In genomic region chr17:8158267-8159031, GRCh38 we compare ENCODE assay signal across 1 cellular context.
TF ChIP-seq lines count a peak whose summit lies in the region.

No MANE protein-coding gene starts in this region.

TF ChIP-seq in HepG2, 621 proteins besides CTCF, POLR2A, EP300 and RAD21 (continues in another document):
- TF ChIP-seq, protein P1, sequence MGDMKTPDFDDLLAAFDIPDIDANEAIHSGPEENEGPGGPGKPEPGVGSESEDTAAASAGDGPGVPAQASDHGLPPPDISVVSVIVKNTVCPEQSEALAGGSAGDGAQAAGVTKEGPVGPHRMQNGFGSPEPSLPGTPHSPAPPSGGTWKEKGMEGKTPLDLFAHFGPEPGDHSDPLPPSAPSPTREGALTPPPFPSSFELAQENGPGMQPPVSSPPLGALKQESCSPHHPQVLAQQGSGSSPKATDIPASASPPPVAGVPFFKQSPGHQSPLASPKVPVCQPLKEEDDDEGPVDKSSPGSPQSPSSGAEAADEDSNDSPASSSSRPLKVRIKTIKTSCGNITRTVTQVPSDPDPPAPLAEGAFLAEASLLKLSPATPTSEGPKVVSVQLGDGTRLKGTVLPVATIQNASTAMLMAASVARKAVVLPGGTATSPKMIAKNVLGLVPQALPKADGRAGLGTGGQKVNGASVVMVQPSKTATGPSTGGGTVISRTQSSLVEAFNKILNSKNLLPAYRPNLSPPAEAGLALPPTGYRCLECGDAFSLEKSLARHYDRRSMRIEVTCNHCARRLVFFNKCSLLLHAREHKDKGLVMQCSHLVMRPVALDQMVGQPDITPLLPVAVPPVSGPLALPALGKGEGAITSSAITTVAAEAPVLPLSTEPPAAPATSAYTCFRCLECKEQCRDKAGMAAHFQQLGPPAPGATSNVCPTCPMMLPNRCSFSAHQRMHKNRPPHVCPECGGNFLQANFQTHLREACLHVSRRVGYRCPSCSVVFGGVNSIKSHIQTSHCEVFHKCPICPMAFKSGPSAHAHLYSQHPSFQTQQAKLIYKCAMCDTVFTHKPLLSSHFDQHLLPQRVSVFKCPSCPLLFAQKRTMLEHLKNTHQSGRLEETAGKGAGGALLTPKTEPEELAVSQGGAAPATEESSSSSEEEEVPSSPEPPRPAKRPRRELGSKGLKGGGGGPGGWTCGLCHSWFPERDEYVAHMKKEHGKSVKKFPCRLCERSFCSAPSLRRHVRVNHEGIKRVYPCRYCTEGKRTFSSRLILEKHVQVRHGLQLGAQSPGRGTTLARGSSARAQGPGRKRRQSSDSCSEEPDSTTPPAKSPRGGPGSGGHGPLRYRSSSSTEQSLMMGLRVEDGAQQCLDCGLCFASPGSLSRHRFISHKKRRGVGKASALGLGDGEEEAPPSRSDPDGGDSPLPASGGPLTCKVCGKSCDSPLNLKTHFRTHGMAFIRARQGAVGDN (CRISPR knock-in tag; IDR thresholded peaks at IDR 0.05), result peak; percentile 32
- TF ChIP-seq ZNF253 (CRISPR knock-in tag; IDR thresholded peaks at IDR 0.05; ENCODE audit: borderline replicate concordance) (peak; percentile 59; the same call in 1 of the 2 replicates), SPEN (CRISPR knock-in tag; IDR thresholded peaks at IDR 0.05; ENCODE audit: low read depth) (0 out of 2 replicates have a peak, but pooled peaks have one; percentile 24), RBFOX2 (IDR thresholded peaks at IDR 0.05; ENCODE audit: low read depth, low read length) (0 out of 2 replicates have a peak, but pooled peaks have one; percentile 32), NR2F6 (IDR thresholded peaks at IDR 0.05) (peak; percentile 57; the same call in 1 of the 2 replicates), NR2F6 (CRISPR knock-in tag; IDR thresholded peaks at IDR 0.05) (peak; percentile 68), SIN3A (IDR thresholded peaks at IDR 0.05; ENCODE audit: borderline replicate concordance, low read depth, low read length) (0 out of 2 replicates have a peak, but pooled peaks have one; percentile 52), NR2F1 (CRISPR knock-in tag; IDR thresholded peaks at IDR 0.05) (peak in 1 of 2 experiments; percentile 54; a peak in 1 of 4 replicates), GATAD1 (CRISPR knock-in tag; IDR thresholded peaks at IDR 0.05) (no peak), MZF1 (CRISPR knock-in tag; IDR thresholded peaks at IDR 0.05; ENCODE audit: borderline replicate concordance) (no peak), STAG1 (CRISPR knock-in tag; IDR thresholded peaks at IDR 0.05) (peak; percentile 72), RXRA (CRISPR knock-in tag; IDR thresholded peaks at IDR 0.05) (peak; percentile 22; the same call in 1 of the 2 replicates), SCMH1 (CRISPR knock-in tag; IDR thresholded peaks at IDR 0.05; ENCODE audit: borderline replicate concordance) (no peak), ZNF609 (CRISPR knock-in tag; IDR thresholded peaks at IDR 0.05; ENCODE audit: borderline replicate concordance) (no peak), AGO1 (IDR thresholded peaks at IDR 0.05; ENCODE audit: low read depth, low read length, poor library complexity, severe bottlenecking) (no peak), ASH2L (IDR thresholded peaks at IDR 0.05; ENCODE audit: insufficient read length, low read depth, low read length) (peak; percentile 36), ZNF788 (CRISPR knock-in tag; IDR thresholded peaks at IDR 0.05; ENCODE audit: borderline replicate concordance) (0 out of 2 replicates have a peak, but pooled peaks have one; percentile 17), TAF1 (CRISPR knock-in tag; IDR thresholded peaks at IDR 0.05) (no peak), YEATS2 (CRISPR knock-in tag; IDR thresholded peaks at IDR 0.05; ENCODE audit: borderline replicate concordance) (0 out of 2 replicates have a peak, but pooled peaks have one; percentile 44), KAT8 (CRISPR knock-in tag; IDR thresholded peaks at IDR 0.05) (0 out of 2 replicates have a peak, but pooled peaks have one; percentile 32), SAP130 (CRISPR knock-in tag; IDR thresholded peaks at IDR 0.05; ENCODE audit: low read depth) (peak; percentile 64), ZMYM2 (CRISPR knock-in tag; IDR thresholded peaks at IDR 0.05) (0 out of 2 replicates have a peak, but pooled peaks have one; percentile 49), MED1 (CRISPR knock-in tag; IDR thresholded peaks at IDR 0.05) (0 out of 2 replicates have a peak, but pooled peaks have one; percentile 24), SMC3 (IDR thresholded peaks at IDR 0.05; ENCODE audit: low read length) (peak; percentile 80), TBX2 (CRISPR knock-in tag; IDR thresholded peaks at IDR 0.05; ENCODE audit: borderline replicate concordance) (peak; percentile 43; the same call in 1 of the 2 replicates), THRA (CRISPR knock-in tag; IDR thresholded peaks at IDR 0.05; ENCODE audit: borderline replicate concordance) (peak; percentile 69; the same call in 1 of the 2 replicates), ZNF713 (CRISPR knock-in tag; IDR thresholded peaks at IDR 0.05) (no peak), GZF1 (CRISPR knock-in tag; IDR thresholded peaks at IDR 0.05) (0 out of 2 replicates have a peak, but pooled peaks have one; percentile 68), POGZ (CRISPR knock-in tag; IDR thresholded peaks at IDR 0.05) (no peak), ZNF367 (CRISPR knock-in tag; IDR thresholded peaks at IDR 0.05; ENCODE audit: borderline replicate concordance) (no peak), ZSCAN31 (CRISPR knock-in tag; IDR thresholded peaks at IDR 0.05; ENCODE audit: low read depth) (no peak), HOXA3 (CRISPR knock-in tag; IDR thresholded peaks at IDR 0.05) (peak; percentile 33; the same call in 1 of the 2 replicates), ZNF331 (CRISPR knock-in tag; IDR thresholded peaks at IDR 0.05) (peak; percentile 14; the same call in 1 of the 2 replicates), GATAD2A (CRISPR knock-in tag; IDR thresholded peaks at IDR 0.05) (peak; percentile 39; the same call in 1 of the 2 replicates), HMGXB4 (CRISPR knock-in tag; IDR thresholded peaks at IDR 0.05; ENCODE audit: borderline replicate concordance in 1 of 2, low read depth in 1 of 2) (peak; percentile 66 to 70; a peak in 3 of 4 replicates), FOSL2 (CRISPR knock-in tag; IDR thresholded peaks at IDR 0.05) (0 out of 2 replicates have a peak, but pooled peaks have one; percentile 32), ZNF224 (CRISPR knock-in tag; IDR thresholded peaks at IDR 0.05) (no peak), ZNF605 (CRISPR knock-in tag; IDR thresholded peaks at IDR 0.05) (0 out of 2 replicates have a peak, but pooled peaks have one; percentile 59), ZNF879 (CRISPR knock-in tag; IDR thresholded peaks at IDR 0.05) (no peak), ZNF710 (CRISPR knock-in tag; IDR thresholded peaks at IDR 0.05; ENCODE audit: borderline replicate concordance) (no peak)
- TF ChIP-seq, protein P2, sequence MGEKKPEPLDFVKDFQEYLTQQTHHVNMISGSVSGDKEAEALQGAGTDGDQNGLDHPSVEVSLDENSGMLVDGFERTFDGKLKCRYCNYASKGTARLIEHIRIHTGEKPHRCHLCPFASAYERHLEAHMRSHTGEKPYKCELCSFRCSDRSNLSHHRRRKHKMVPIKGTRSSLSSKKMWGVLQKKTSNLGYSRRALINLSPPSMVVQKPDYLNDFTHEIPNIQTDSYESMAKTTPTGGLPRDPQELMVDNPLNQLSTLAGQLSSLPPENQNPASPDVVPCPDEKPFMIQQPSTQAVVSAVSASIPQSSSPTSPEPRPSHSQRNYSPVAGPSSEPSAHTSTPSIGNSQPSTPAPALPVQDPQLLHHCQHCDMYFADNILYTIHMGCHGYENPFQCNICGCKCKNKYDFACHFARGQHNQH (CRISPR knock-in tag; IDR thresholded peaks at IDR 0.05), result 0 out of 2 replicates have a peak, but pooled peaks have one; percentile 25
- TF ChIP-seq, protein P3, sequence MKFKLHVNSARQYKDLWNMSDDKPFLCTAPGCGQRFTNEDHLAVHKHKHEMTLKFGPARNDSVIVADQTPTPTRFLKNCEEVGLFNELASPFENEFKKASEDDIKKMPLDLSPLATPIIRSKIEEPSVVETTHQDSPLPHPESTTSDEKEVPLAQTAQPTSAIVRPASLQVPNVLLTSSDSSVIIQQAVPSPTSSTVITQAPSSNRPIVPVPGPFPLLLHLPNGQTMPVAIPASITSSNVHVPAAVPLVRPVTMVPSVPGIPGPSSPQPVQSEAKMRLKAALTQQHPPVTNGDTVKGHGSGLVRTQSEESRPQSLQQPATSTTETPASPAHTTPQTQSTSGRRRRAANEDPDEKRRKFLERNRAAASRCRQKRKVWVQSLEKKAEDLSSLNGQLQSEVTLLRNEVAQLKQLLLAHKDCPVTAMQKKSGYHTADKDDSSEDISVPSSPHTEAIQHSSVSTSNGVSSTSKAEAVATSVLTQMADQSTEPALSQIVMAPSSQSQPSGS (CRISPR knock-in tag; IDR thresholded peaks at IDR 0.05), result peak; percentile 22; the same call in 1 of the 2 replicates
- TF ChIP-seq, protein P4, sequence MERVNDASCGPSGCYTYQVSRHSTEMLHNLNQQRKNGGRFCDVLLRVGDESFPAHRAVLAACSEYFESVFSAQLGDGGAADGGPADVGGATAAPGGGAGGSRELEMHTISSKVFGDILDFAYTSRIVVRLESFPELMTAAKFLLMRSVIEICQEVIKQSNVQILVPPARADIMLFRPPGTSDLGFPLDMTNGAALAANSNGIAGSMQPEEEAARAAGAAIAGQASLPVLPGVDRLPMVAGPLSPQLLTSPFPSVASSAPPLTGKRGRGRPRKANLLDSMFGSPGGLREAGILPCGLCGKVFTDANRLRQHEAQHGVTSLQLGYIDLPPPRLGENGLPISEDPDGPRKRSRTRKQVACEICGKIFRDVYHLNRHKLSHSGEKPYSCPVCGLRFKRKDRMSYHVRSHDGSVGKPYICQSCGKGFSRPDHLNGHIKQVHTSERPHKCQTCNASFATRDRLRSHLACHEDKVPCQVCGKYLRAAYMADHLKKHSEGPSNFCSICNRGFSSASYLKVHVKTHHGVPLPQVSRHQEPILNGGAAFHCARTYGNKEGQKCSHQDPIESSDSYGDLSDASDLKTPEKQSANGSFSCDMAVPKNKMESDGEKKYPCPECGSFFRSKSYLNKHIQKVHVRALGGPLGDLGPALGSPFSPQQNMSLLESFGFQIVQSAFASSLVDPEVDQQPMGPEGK (CRISPR knock-in tag; IDR thresholded peaks at IDR 0.05), result peak; percentile 24; the same call in 1 of the 2 replicates
